ENCODE assay signal across 22 cellular contexts in the genomic region with DNA sequence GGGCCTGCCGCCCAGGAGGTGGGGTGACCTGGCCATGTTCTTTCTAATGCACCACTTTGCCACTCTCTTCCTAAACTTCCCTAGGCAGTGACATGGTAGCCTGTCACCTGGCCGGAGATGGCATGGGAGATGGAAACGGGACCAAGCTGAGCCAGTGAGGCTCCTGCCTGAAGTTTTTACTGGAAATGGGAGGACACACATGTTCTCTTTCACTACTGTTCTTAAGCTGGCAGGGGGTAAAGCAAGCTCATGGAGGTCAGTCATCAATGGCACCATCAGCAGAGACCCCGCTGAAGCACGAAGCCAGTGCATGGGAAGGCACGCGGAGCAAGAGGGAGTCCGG. TPM values are rescaled to one million over a fixed set of nuclear protein-coding genes. Genes with fewer than 3 reads are reported as not detected.
DNase-seq lines count a peak whose midpoint lies in the region; ATAC-seq and TF ChIP-seq lines count a peak whose summit lies in the region.
"Had no signal": no experiment of that assay in that cellular context is flagged by ENCODE, and none has a peak within 500 bp of the region (broad histone marks: within the 10 kb centered on the region; RNA-seq: fewer than 3 reads in every experiment).

No MANE protein-coding gene starts in this region.

- H3K27me3 ChIP-seq in ACC112 (ENCODE audit: insufficient read depth, low read length) (no peaks in the 10 kb centered on the region), neuronal stem cell (ENCODE audit: control insufficient read depth in 3 of 3, insufficient read depth in 3 of 3, low read depth in 1 of 3, low read length in 3 of 3) (no peaks in the 10 kb centered on the region)
- H3K27me3 ChIP-seq: BLaER1 treated with 17β-estradiol and CSF1 and Interleukin-3, amounts not matched to agents 10 nM and 100 nM had no signal

- H3K79me2 ChIP-seq in ACC112 (ENCODE audit: control insufficient read depth, insufficient read depth, low read length, unreplicated experiment): no peaks in the 10 kb centered on the region

- H3K4me3 ChIP-seq in ACC112 (ENCODE audit: low read depth, low read length): no peak overlapping the region
- H3K4me3 ChIP-seq in fibroblast of mammary gland (ENCODE audit: control insufficient read depth, low read depth, low read length): no peak overlapping the region
- H3K4me3 ChIP-seq in neuronal stem cell (ENCODE audit: low read length in 2 of 2): no peak overlapping the region
- H3K4me3 ChIP-seq: BLaER1 treated with 17β-estradiol and CSF1 and Interleukin-3, amounts not matched to agents 10 nM and 100 nM; GM12878; GM23338 had no signal

- no peak overlapping the region for H2BK15ac ChIP-seq in neuronal stem cell (ENCODE audit: low read length)

- H3K36me3 ChIP-seq in ACC112 (ENCODE audit: insufficient read depth, low read length): peaks cover 73% of the 10 kb centered on the region
- peaks cover 17 to 70% of the 10 kb centered on the region in 2 donors for H3K36me3 ChIP-seq in neuronal stem cell (replicated peaks in 1 of 2; ENCODE audit: control insufficient read depth in 2 of 2, insufficient read depth in 2 of 2, low read length in 2 of 2)

- no peaks in the 10 kb centered on the region for H3K27me3 Mint-ChIP-seq in glutamatergic neuron (ENCODE audit: unreplicated experiment)

- H3K27ac ChIP-seq in ACC112 (ENCODE audit: low read depth, low read length) (peak overlapping the region; percentile 58), VCaP (peak overlapping the region; percentile 51), neuronal stem cell (replicated peaks; ENCODE audit: low read length) (no peak overlapping the region)
- H3K27ac ChIP-seq: BLaER1 treated with 17β-estradiol and CSF1 and Interleukin-3, amounts not matched to agents 10 nM and 100 nM had no signal

- TF ChIP-seq CTCF in VCaP (conservative IDR thresholded peaks at IDR 0.05): no peak
- TF ChIP-seq CTCF in fibroblast of mammary gland (conservative IDR thresholded peaks at IDR 0.05; ENCODE audit: control insufficient read depth, insufficient read depth, low read depth, low read length): no peak
- no peak for TF ChIP-seq CTCF in glutamatergic neuron (IDR thresholded peaks at IDR 0.05; ENCODE audit: partially characterized antibody, unreplicated experiment)

- WGBS in neuronal stem cell (ENCODE audit: extremely low coverage in 2 of 2, insufficient read length in 2 of 2, insufficient replicate concordance in 1 of 2), 2 donors: no CpG with 5 or more reads among the region's 8 CpGs

- no peak overlapping the region for H2BK12ac ChIP-seq in neuronal stem cell (ENCODE audit: low read length)

- no peak for ATAC-seq in GM18873 (IDR thresholded peaks at IDR 0.05; ENCODE audit: low FRiP score, unreplicated experiment)
- ATAC-seq: GM23338, SK-N-SH treated with all-trans-retinoic acid at 6 μM for 48 hours had no signal

- no peaks in the 10 kb centered on the region for H3K9me3 ChIP-seq in neuronal stem cell (replicated peaks in 1 of 2; ENCODE audit: control insufficient read depth in 2 of 2, insufficient read depth in 1 of 2, low read depth in 1 of 2, low read length in 2 of 2)
- H3K9me3 ChIP-seq: BLaER1 treated with 17β-estradiol and CSF1 and Interleukin-3, amounts not matched to agents 10 nM and 100 nM had no signal

- H3K27ac Mint-ChIP-seq in glutamatergic neuron (ENCODE audit: unreplicated experiment): no peak overlapping the region
- H3K27ac Mint-ChIP-seq: GM23338 had no signal

- no peaks in the 10 kb centered on the region for H3K9me3 Mint-ChIP-seq in glutamatergic neuron (ENCODE audit: unreplicated experiment)
- H3K9me3 Mint-ChIP-seq: GM23338 had no signal

- no peak overlapping the region for H2AK5ac ChIP-seq in neuronal stem cell (ENCODE audit: low read depth, low read length)

- peaks cover 4% of the 10 kb centered on the region for H3K79me1 ChIP-seq in neuronal stem cell (ENCODE audit: low read depth, low read length)

- no peaks in the 10 kb centered on the region for H3K36me3 Mint-ChIP-seq in glutamatergic neuron (ENCODE audit: unreplicated experiment)

- H3K4me1 ChIP-seq in ACC112 (ENCODE audit: control insufficient read depth, insufficient read depth, low read length, unreplicated experiment) (peaks cover 15% of the 10 kb centered on the region), neuronal stem cell (ENCODE audit: control insufficient read depth in 2 of 2, insufficient read depth in 1 of 2, low read depth in 1 of 2, low read length in 2 of 2) (no peaks in the 10 kb centered on the region)

- H3K4ac ChIP-seq in neuronal stem cell (ENCODE audit: low read length): no peak overlapping the region

- peak overlapping the region; percentile 21 for H3K23ac ChIP-seq in neuronal stem cell (ENCODE audit: low read depth, low read length, poor library complexity)

- no peak overlapping the region for H4K91ac ChIP-seq in neuronal stem cell (ENCODE audit: low read depth, low read length, poor library complexity)

- H2BK120ac ChIP-seq in neuronal stem cell (ENCODE audit: low read depth, low read length): no peak overlapping the region

- no peak overlapping the region for H3K18ac ChIP-seq in neuronal stem cell (ENCODE audit: low read length)

- peak; percentile 58 for DNase-seq in fibroblast of mammary gland (ENCODE audit: low read depth)
- DNase-seq in neuronal stem cell (ENCODE audit: low spot score): no peak
- DNase-seq in cerebellar cortex (ENCODE audit: low spot score): no peak
- DNase-seq in mesenteric fat pad (ENCODE audit: low spot score): no peak
- DNase-seq in glutamatergic neuron: no peak
- DNase-seq: 8988T; DND-41; Karpas-422; MM.1S; NCI-H1105; NCI-H187; NCI-H446; NCI-H69; NK-92 treated with Interleukin-12 subunit alpha and Interleukin-12 subunit beta, amount 100 ng/mL, for 24 hours; SHP77 treated with DMSO at 0.1 percent for 48 hours had no signal

- H3K4me3 Mint-ChIP-seq in glutamatergic neuron (ENCODE audit: unreplicated experiment): no peak overlapping the region
- H3K4me3 Mint-ChIP-seq: GM23338 had no signal

- no peak overlapping the region for H3K14ac ChIP-seq in neuronal stem cell (ENCODE audit: low read length)

- H3K4me2 ChIP-seq in neuronal stem cell (ENCODE audit: insufficient read depth, low read length, poor library complexity, severe bottlenecking): no peak overlapping the region
- H3K4me2 ChIP-seq: BLaER1 treated with 17β-estradiol and CSF1 and Interleukin-3, amounts not matched to agents 10 nM and 100 nM; GM23338 had no signal

- no peak overlapping the region for H3K9ac ChIP-seq in neuronal stem cell (ENCODE audit: low read depth, low read length, poor library complexity)
- H3K9ac ChIP-seq: BLaER1 treated with 17β-estradiol and CSF1 and Interleukin-3, amounts not matched to agents 10 nM and 100 nM had no signal

- peaks cover 2% of the 10 kb centered on the region for H3K4me1 Mint-ChIP-seq in glutamatergic neuron (ENCODE audit: low read depth, unreplicated experiment)

- no peak overlapping the region for H4K8ac ChIP-seq in neuronal stem cell (ENCODE audit: low read depth, low read length)

- H2BK5ac ChIP-seq in neuronal stem cell (ENCODE audit: low read length): no peak overlapping the region

- no peak overlapping the region for H2AFZ ChIP-seq in ACC112 (ENCODE audit: low read length, unreplicated experiment)
- H2AFZ ChIP-seq in neuronal stem cell (ENCODE audit: low read length): no peak overlapping the region
- H2AFZ ChIP-seq: GM23338 had no signal

RNA-seq across cellular contexts. Expression of gene ATIC, which starts 50.7 kb away (rescaled TPM):
- 276 TPM for polyA plus RNA-seq in neuronal stem cell (2013, experiment 1 of 2)
- polyA plus RNA-seq in neuronal stem cell (2013, experiment 2 of 2): 257 TPM
- total RNA-seq in mesenteric fat pad: 88.4 TPM
- 51.5 TPM for total RNA-seq in glutamatergic neuron (ENCODE audit: unreplicated experiment)
